ENCODE assay signal across 1 cellular context in the genomic region with DNA sequence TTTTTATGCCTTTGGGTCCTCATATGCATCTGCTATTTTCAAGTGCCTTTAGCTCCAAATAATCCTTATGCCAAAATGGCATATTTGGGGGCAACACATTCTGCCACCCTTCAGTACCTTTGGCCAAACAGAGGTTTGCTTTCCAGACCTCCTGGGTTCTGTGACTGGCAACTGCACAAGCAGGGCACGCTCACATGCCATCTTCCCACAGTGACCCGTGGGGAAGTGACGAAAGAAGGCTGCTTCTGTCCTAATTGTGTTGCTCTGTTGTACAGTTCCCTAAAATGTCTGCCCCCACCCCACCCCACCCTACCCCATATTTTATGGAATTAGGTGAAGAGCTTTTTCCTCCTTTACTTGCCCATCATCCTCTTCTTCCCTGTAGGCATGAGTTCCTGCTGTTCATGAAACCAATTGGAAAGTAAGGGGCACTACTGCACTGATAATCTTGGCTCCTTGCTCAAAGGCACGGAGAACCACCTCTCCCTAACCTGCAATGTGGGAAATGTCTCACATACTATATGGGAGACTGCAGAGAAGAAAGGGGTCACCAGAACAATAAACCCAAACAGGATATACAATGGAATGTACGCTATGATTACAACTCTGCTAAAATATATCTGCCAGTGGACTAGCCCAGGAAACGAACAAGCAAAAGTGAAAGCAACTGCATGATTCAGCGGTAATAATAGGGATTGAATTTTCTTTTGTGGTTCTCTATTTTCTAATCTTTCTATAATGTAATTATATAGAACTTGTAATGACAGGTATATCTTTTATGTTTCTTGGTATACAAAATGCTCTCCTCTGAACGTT.
TF ChIP-seq lines count a peak whose summit lies in the region.

No MANE protein-coding gene starts in this region.

TF ChIP-seq in K562, 482 proteins besides CTCF, POLR2A, EP300 and RAD21 (continues in another document):
- no peak for TF ChIP-seq NCOA4 (IDR thresholded peaks at IDR 0.05; ENCODE audit: partially characterized antibody)
- TF ChIP-seq POLR2B (IDR thresholded peaks at IDR 0.05; ENCODE audit: low read depth, partially characterized antibody): no peak
- TF ChIP-seq NR1H2 (CRISPR knock-in tag; IDR thresholded peaks at IDR 0.05): no peak
- peak; percentile 70; the same call in 1 of the 2 replicates for TF ChIP-seq SMARCC2 (IDR thresholded peaks at IDR 0.05; ENCODE audit: low read depth)
- peak; percentile 52 for TF ChIP-seq ETV1 (tag; conservative IDR thresholded peaks at IDR 0.05; ENCODE audit: low read depth)
- no peak for TF ChIP-seq FOXK1 (CRISPR knock-in tag; IDR thresholded peaks at IDR 0.05; ENCODE audit: borderline replicate concordance)
- no peak for TF ChIP-seq ESRRA (IDR thresholded peaks at IDR 0.05; ENCODE audit: borderline replicate concordance, low read depth)
- TF ChIP-seq CHD1 (IDR thresholded peaks at IDR 0.05; ENCODE audit: low read length): no peak
- no peak for TF ChIP-seq PCBP2 (IDR thresholded peaks at IDR 0.05; ENCODE audit: low read depth, low read length, poor library complexity, severe bottlenecking)
- TF ChIP-seq, protein P1, sequence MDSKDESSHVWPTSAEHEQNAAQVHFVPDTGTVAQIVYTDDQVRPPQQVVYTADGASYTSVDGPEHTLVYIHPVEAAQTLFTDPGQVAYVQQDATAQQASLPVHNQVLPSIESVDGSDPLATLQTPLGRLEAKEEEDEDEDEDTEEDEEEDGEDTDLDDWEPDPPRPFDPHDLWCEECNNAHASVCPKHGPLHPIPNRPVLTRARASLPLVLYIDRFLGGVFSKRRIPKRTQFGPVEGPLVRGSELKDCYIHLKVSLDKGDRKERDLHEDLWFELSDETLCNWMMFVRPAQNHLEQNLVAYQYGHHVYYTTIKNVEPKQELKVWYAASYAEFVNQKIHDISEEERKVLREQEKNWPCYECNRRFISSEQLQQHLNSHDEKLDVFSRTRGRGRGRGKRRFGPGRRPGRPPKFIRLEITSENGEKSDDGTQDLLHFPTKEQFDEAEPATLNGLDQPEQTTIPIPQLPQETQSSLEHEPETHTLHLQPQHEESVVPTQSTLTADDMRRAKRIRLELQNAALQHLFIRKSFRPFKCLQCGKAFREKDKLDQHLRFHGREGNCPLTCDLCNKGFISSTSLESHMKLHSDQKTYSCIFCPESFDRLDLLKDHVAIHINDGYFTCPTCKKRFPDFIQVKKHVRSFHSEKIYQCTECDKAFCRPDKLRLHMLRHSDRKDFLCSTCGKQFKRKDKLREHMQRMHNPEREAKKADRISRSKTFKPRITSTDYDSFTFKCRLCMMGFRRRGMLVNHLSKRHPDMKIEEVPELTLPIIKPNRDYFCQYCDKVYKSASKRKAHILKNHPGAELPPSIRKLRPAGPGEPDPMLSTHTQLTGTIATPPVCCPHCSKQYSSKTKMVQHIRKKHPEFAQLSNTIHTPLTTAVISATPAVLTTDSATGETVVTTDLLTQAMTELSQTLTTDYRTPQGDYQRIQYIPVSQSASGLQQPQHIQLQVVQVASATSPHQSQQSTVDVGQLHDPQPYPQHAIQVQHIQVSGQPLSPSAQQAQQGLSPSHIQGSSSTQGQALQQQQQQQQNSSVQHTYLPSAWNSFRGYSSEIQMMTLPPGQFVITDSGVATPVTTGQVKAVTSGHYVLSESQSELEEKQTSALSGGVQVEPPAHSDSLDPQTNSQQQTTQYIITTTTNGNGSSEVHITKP (IDR thresholded peaks at IDR 0.05; ENCODE audit: partially characterized antibody): peak; percentile 81
- TF ChIP-seq TEAD4 (IDR thresholded peaks at IDR 0.05; ENCODE audit: low read length): no peak
- no peak for TF ChIP-seq TEAD4 (CRISPR knock-in tag; IDR thresholded peaks at IDR 0.05; ENCODE audit: borderline replicate concordance)
- no peak for TF ChIP-seq NFRKB (IDR thresholded peaks at IDR 0.05; ENCODE audit: low read depth)
- TF ChIP-seq PPARD (CRISPR knock-in tag; IDR thresholded peaks at IDR 0.05): no peak
- TF ChIP-seq, protein P2, sequence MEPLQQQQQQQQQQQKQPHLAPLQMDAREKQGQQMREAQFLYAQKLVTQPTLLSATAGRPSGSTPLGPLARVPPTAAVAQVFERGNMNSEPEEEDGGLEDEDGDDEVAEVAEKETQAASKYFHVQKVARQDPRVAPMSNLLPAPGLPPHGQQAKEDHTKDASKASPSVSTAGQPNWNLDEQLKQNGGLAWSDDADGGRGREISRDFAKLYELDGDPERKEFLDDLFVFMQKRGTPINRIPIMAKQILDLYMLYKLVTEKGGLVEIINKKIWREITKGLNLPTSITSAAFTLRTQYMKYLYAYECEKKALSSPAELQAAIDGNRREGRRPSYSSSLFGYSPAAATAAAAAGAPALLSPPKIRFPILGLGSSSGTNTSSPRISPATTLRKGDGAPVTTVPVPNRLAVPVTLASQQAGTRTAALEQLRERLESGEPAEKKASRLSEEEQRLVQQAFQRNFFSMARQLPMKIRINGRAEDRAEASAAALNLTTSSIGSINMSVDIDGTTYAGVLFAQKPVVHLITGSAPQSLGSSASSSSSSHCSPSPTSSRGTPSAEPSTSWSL (CRISPR knock-in tag; IDR thresholded peaks at IDR 0.05; ENCODE audit: borderline replicate concordance): no peak
- no peak for TF ChIP-seq RFX1 (IDR thresholded peaks at IDR 0.05)
- TF ChIP-seq NFE2L1 (tag; IDR thresholded peaks at IDR 0.05; ENCODE audit: borderline replicate concordance, low read depth): 0 out of 2 replicates have a peak, but pooled peaks have one; percentile 28
- TF ChIP-seq, protein P3, sequence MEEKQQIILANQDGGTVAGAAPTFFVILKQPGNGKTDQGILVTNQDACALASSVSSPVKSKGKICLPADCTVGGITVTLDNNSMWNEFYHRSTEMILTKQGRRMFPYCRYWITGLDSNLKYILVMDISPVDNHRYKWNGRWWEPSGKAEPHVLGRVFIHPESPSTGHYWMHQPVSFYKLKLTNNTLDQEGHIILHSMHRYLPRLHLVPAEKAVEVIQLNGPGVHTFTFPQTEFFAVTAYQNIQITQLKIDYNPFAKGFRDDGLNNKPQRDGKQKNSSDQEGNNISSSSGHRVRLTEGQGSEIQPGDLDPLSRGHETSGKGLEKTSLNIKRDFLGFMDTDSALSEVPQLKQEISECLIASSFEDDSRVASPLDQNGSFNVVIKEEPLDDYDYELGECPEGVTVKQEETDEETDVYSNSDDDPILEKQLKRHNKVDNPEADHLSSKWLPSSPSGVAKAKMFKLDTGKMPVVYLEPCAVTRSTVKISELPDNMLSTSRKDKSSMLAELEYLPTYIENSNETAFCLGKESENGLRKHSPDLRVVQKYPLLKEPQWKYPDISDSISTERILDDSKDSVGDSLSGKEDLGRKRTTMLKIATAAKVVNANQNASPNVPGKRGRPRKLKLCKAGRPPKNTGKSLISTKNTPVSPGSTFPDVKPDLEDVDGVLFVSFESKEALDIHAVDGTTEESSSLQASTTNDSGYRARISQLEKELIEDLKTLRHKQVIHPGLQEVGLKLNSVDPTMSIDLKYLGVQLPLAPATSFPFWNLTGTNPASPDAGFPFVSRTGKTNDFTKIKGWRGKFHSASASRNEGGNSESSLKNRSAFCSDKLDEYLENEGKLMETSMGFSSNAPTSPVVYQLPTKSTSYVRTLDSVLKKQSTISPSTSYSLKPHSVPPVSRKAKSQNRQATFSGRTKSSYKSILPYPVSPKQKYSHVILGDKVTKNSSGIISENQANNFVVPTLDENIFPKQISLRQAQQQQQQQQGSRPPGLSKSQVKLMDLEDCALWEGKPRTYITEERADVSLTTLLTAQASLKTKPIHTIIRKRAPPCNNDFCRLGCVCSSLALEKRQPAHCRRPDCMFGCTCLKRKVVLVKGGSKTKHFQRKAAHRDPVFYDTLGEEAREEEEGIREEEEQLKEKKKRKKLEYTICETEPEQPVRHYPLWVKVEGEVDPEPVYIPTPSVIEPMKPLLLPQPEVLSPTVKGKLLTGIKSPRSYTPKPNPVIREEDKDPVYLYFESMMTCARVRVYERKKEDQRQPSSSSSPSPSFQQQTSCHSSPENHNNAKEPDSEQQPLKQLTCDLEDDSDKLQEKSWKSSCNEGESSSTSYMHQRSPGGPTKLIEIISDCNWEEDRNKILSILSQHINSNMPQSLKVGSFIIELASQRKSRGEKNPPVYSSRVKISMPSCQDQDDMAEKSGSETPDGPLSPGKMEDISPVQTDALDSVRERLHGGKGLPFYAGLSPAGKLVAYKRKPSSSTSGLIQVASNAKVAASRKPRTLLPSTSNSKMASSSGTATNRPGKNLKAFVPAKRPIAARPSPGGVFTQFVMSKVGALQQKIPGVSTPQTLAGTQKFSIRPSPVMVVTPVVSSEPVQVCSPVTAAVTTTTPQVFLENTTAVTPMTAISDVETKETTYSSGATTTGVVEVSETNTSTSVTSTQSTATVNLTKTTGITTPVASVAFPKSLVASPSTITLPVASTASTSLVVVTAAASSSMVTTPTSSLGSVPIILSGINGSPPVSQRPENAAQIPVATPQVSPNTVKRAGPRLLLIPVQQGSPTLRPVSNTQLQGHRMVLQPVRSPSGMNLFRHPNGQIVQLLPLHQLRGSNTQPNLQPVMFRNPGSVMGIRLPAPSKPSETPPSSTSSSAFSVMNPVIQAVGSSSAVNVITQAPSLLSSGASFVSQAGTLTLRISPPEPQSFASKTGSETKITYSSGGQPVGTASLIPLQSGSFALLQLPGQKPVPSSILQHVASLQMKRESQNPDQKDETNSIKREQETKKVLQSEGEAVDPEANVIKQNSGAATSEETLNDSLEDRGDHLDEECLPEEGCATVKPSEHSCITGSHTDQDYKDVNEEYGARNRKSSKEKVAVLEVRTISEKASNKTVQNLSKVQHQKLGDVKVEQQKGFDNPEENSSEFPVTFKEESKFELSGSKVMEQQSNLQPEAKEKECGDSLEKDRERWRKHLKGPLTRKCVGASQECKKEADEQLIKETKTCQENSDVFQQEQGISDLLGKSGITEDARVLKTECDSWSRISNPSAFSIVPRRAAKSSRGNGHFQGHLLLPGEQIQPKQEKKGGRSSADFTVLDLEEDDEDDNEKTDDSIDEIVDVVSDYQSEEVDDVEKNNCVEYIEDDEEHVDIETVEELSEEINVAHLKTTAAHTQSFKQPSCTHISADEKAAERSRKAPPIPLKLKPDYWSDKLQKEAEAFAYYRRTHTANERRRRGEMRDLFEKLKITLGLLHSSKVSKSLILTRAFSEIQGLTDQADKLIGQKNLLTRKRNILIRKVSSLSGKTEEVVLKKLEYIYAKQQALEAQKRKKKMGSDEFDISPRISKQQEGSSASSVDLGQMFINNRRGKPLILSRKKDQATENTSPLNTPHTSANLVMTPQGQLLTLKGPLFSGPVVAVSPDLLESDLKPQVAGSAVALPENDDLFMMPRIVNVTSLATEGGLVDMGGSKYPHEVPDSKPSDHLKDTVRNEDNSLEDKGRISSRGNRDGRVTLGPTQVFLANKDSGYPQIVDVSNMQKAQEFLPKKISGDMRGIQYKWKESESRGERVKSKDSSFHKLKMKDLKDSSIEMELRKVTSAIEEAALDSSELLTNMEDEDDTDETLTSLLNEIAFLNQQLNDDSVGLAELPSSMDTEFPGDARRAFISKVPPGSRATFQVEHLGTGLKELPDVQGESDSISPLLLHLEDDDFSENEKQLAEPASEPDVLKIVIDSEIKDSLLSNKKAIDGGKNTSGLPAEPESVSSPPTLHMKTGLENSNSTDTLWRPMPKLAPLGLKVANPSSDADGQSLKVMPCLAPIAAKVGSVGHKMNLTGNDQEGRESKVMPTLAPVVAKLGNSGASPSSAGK (IDR thresholded peaks at IDR 0.05): no peak
- TF ChIP-seq MAFK (IDR thresholded peaks at IDR 0.05; ENCODE audit: low read length): peak; percentile 65; the same call in 1 of the 2 replicates
- no peak for TF ChIP-seq TBP (optimal IDR thresholded peaks at IDR 0.05; ENCODE audit: low read depth, low read length)
- 0 out of 2 replicates have a peak, but pooled peaks have one; percentile 28 for TF ChIP-seq MBD2 (IDR thresholded peaks at IDR 0.05; ENCODE audit: borderline replicate concordance, low read depth)
- peak; percentile 90 for TF ChIP-seq NFE2 (IDR thresholded peaks at IDR 0.05; ENCODE audit: low read depth)
- TF ChIP-seq, protein P4, sequence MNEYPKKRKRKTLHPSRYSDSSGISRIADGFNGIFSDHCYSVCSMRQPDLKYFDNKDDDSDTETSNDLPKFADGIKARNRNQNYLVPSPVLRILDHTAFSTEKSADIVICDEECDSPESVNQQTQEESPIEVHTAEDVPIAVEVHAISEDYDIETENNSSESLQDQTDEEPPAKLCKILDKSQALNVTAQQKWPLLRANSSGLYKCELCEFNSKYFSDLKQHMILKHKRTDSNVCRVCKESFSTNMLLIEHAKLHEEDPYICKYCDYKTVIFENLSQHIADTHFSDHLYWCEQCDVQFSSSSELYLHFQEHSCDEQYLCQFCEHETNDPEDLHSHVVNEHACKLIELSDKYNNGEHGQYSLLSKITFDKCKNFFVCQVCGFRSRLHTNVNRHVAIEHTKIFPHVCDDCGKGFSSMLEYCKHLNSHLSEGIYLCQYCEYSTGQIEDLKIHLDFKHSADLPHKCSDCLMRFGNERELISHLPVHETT (CRISPR knock-in tag; conservative IDR thresholded peaks at IDR 0.05 in 1 of 2, IDR thresholded peaks at IDR 0.05 in 1 of 2): peak in 1 of 2 experiments; percentile 37; a peak in 1 of 4 replicates
- no peak for TF ChIP-seq MYNN (IDR thresholded peaks at IDR 0.05)
- TF ChIP-seq MYNN (CRISPR knock-in tag; IDR thresholded peaks at IDR 0.05): no peak
- no peak for TF ChIP-seq BCL6 (CRISPR knock-in tag; IDR thresholded peaks at IDR 0.05)
- TF ChIP-seq ZNF778 (CRISPR knock-in tag; IDR thresholded peaks at IDR 0.05): no peak
- no peak for TF ChIP-seq LEF1 (IDR thresholded peaks at IDR 0.05)
- TF ChIP-seq GABPA (tag; conservative IDR thresholded peaks at IDR 0.05; ENCODE audit: low read depth): 0 out of 2 replicates have a peak, but pooled peaks have one; percentile 32
- no peak for TF ChIP-seq ZFP30 (CRISPR knock-in tag; IDR thresholded peaks at IDR 0.05; ENCODE audit: borderline replicate concordance)
- no peak for TF ChIP-seq EWSR1 (IDR thresholded peaks at IDR 0.05; ENCODE audit: borderline replicate concordance, low read depth, partially characterized antibody)
- peak; percentile 82 for TF ChIP-seq MAFG (tag; conservative IDR thresholded peaks at IDR 0.05)
- peak; percentile 66 for TF ChIP-seq MAFF (IDR thresholded peaks at IDR 0.05; ENCODE audit: low read length)
- no peak for TF ChIP-seq MXI1 (IDR thresholded peaks at IDR 0.05; ENCODE audit: low read depth, low read length)
- peak; percentile 53; the same call in 1 of the 2 replicates for TF ChIP-seq DPF2 (IDR thresholded peaks at IDR 0.05)
- TF ChIP-seq, protein P5, sequence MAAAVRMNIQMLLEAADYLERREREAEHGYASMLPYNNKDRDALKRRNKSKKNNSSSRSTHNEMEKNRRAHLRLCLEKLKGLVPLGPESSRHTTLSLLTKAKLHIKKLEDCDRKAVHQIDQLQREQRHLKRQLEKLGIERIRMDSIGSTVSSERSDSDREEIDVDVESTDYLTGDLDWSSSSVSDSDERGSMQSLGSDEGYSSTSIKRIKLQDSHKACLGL (CRISPR knock-in tag; IDR thresholded peaks at IDR 0.05; ENCODE audit: borderline replicate concordance, poor library complexity, severe bottlenecking): no peak
- TF ChIP-seq NR2C2 (CRISPR knock-in tag; IDR thresholded peaks at IDR 0.05): no peak
- peak; percentile 34 for TF ChIP-seq NR2C2 (tag; IDR thresholded peaks at IDR 0.05)
- TF ChIP-seq, protein P6, sequence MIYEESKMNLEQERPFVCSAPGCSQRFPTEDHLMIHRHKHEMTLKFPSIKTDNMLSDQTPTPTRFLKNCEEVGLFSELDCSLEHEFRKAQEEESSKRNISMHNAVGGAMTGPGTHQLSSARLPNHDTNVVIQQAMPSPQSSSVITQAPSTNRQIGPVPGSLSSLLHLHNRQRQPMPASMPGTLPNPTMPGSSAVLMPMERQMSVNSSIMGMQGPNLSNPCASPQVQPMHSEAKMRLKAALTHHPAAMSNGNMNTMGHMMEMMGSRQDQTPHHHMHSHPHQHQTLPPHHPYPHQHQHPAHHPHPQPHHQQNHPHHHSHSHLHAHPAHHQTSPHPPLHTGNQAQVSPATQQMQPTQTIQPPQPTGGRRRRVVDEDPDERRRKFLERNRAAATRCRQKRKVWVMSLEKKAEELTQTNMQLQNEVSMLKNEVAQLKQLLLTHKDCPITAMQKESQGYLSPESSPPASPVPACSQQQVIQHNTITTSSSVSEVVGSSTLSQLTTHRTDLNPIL (CRISPR knock-in tag; IDR thresholded peaks at IDR 0.05): no peak
